Comparison of ENCODE assay signal across 8 cellular contexts in genomic region chr7:26857534-26858228, GRCh38. TPM values are rescaled to one million over a fixed set of nuclear protein-coding genes. Genes with fewer than 3 reads are reported as not detected.
DNase-seq lines count a peak whose midpoint lies in the region; ATAC-seq lines count a peak whose summit lies in the region.

No MANE protein-coding gene starts in this region.

- peak overlapping the region; percentile 78 for H3K9ac ChIP-seq in adipocyte (ENCODE audit: low read length)

- H3K27ac ChIP-seq in thymus (ENCODE audit: low read depth), result no peak overlapping the region

- peak overlapping the region; percentile 72 for H3K4me3 ChIP-seq in adipocyte (ENCODE audit: low read length)
- H3K4me3 ChIP-seq in thymus (ENCODE audit: low read length), result peak overlapping the region; percentile 16

- WGBS in thymus, result 14% methylated on average over 29 of the region's 29 CpGs

- peak; percentile 39 for ATAC-seq in HG03108 (IDR thresholded peaks at IDR 0.05; ENCODE audit: unreplicated experiment)
- ATAC-seq in GM21737 (IDR thresholded peaks at IDR 0.05; ENCODE audit: unreplicated experiment), result no peak

- H3K4me1 ChIP-seq in adipocyte (ENCODE audit: control insufficient read depth, insufficient read depth, low read length), result peaks cover 27% of the 10 kb centered on the region
- H3K4me1 ChIP-seq in thymus (ENCODE audit: control insufficient read depth, insufficient read depth, low read length), result no peaks in the 10 kb centered on the region

- H3K9me3 ChIP-seq in adipocyte (ENCODE audit: control insufficient read depth, low read length) (no peaks in the 10 kb centered on the region), thymus (ENCODE audit: control insufficient read depth) (no peaks in the 10 kb centered on the region)

- H3K27me3 ChIP-seq in adipocyte (replicated peaks; ENCODE audit: control insufficient read depth, insufficient read depth, low read length) (no peaks in the 10 kb centered on the region), thymus (ENCODE audit: control insufficient read depth, insufficient read depth) (peaks cover 11% of the 10 kb centered on the region)

- H3K36me3 ChIP-seq in adipocyte (ENCODE audit: control insufficient read depth, insufficient read depth, low read length, severe bottlenecking) (no peaks in the 10 kb centered on the region), thymus (ENCODE audit: control insufficient read depth, insufficient read depth) (no peaks in the 10 kb centered on the region)

- DNase-seq in ELF-1 (ENCODE audit: low read depth, low spot score) (peak; percentile 79), adipocyte (ENCODE audit: low read depth) (peak; percentile 59), left kidney (ENCODE audit: low read depth, low spot score) (peak; percentile 92), NCI-H128 (lab: John Stamatoyannopoulos, UW; ENCODE audit: unreplicated experiment) (no peak), SW 1271 (lab: John Stamatoyannopoulos, UW) (no peak)

RNA-seq across cellular contexts. Expression of gene SKAP2, which starts 6.7 kb away (rescaled TPM):
- 10.6 TPM for polyA plus RNA-seq in thymus

Comparison
In these comparisons a context has a peak if more than half of its experiments do, and no peak if none do; other contexts are left out.
1. DNase-seq: peak in ELF-1 (single experiment), adipocyte (single experiment) and left kidney (single experiment); none in NCI-H128 (single experiment) and SW 1271 (0 of 2).